Comparison of ENCODE assay signal across 10 cellular contexts in genomic region chr7:83271212-83272099, GRCh38.
DNase-seq lines count a peak whose midpoint lies in the region; ATAC-seq and TF ChIP-seq lines count a peak whose summit lies in the region.
"Had no signal": no experiment of that assay in that cellular context is flagged by ENCODE, and none has a peak within 500 bp of the region (broad histone marks: within the 10 kb centered on the region; RNA-seq: fewer than 3 reads in every experiment).

No MANE protein-coding gene starts in this region.

- no peak for TF ChIP-seq POLR2A in Peyer's patch (IDR thresholded peaks at IDR 0.05)

- H3K27me3 ChIP-seq in Peyer's patch, result no peaks in the 10 kb centered on the region
- H3K27me3 ChIP-seq: BLaER1 treated with 17β-estradiol and CSF1 and Interleukin-3, amounts not matched to agents 10 nM and 100 nM had no signal

- peak; percentile 21 for TF ChIP-seq CTCF in cardiac fibroblast (IDR thresholded peaks at IDR 0.05; ENCODE audit: low read depth, low read length)
- TF ChIP-seq CTCF in osteocyte (IDR thresholded peaks at IDR 0.05), result peak; percentile 71
- TF ChIP-seq CTCF in Peyer's patch (IDR thresholded peaks at IDR 0.05), result peak in 3 of 6 experiments; percentile 45 to 57 (median 51)

- no peaks in the 10 kb centered on the region for H3K4me1 Mint-ChIP-seq in osteocyte (ENCODE audit: unreplicated experiment)
- H3K4me1 Mint-ChIP-seq: activated B cell treated with CpG ODN at 0.5 μM for 24 hours had no signal

- no peaks in the 10 kb centered on the region for H3K36me3 Mint-ChIP-seq in osteocyte (ENCODE audit: unreplicated experiment)

- H3K4me3 Mint-ChIP-seq in osteocyte (ENCODE audit: unreplicated experiment), result no peak overlapping the region
- H3K4me3 Mint-ChIP-seq: activated B cell treated with CpG ODN at 0.5 μM for 24 hours had no signal

- ATAC-seq in HG03196 (IDR thresholded peaks at IDR 0.05; ENCODE audit: unreplicated experiment), result no peak

- H3K4me3 ChIP-seq in cardiac fibroblast (replicated peaks in 1 of 2; ENCODE audit: low read depth in 2 of 2, low read length in 2 of 2), result no peak overlapping the region
- no peak overlapping the region for H3K4me3 ChIP-seq in Peyer's patch
- H3K4me3 ChIP-seq: BLaER1 treated with 17β-estradiol and CSF1 and Interleukin-3, amounts not matched to agents 10 nM and 100 nM had no signal

- H3K27ac ChIP-seq in Peyer's patch, result no peak overlapping the region
- H3K27ac ChIP-seq: BLaER1 treated with 17β-estradiol and CSF1 and Interleukin-3, amounts not matched to agents 10 nM and 100 nM had no signal

- no peaks in the 10 kb centered on the region for H3K9me3 ChIP-seq in Peyer's patch
- H3K9me3 ChIP-seq: BLaER1 treated with 17β-estradiol and CSF1 and Interleukin-3, amounts not matched to agents 10 nM and 100 nM had no signal

- no peaks in the 10 kb centered on the region for H3K36me3 ChIP-seq in Peyer's patch
- H3K36me3 ChIP-seq: BLaER1 treated with 17β-estradiol and CSF1 and Interleukin-3, amounts not matched to agents 10 nM and 100 nM had no signal

- H3K9me3 Mint-ChIP-seq in osteocyte (ENCODE audit: unreplicated experiment), result no peaks in the 10 kb centered on the region
- H3K9me3 Mint-ChIP-seq: activated B cell treated with CpG ODN at 0.5 μM for 24 hours had no signal

- H3K27ac Mint-ChIP-seq in osteocyte (ENCODE audit: unreplicated experiment), result no peak overlapping the region
- H3K27ac Mint-ChIP-seq: activated B cell treated with CpG ODN at 0.5 μM for 24 hours had no signal

- peaks cover 0 to 5% (median 0%) of the 10 kb centered on the region in 4 donors for H3K4me1 ChIP-seq in Peyer's patch
- H3K4me1 ChIP-seq: BLaER1 treated with 17β-estradiol and CSF1 and Interleukin-3, amounts not matched to agents 10 nM and 100 nM had no signal

- DNase-seq in NCI-H345 (lab: John Stamatoyannopoulos, UW), result peak; percentile 20
- no peak for DNase-seq in NCI-H345 treated with DMSO at 0.1 percent for 48 hours (lab: John Stamatoyannopoulos, UW; ENCODE audit: unreplicated experiment)
- DNase-seq in NCI-H460 (ENCODE audit: extremely low read depth, low read depth), result peak; percentile 54
- DNase-seq in cardiac fibroblast (ENCODE audit: low read depth in 2 of 2), result peak; percentile 52
- no peak for DNase-seq in osteocyte (ENCODE audit: extremely low spot score, unreplicated experiment)
- DNase-seq in Peyer's patch, result no peak
- DNase-seq in occipital lobe (lab: John Stamatoyannopoulos, UW), result no peak
- DNase-seq: activated B cell treated with CpG ODN at 0.5 μM for 24 hours had no signal

- peaks cover 33% of the 10 kb centered on the region for H3K27me3 Mint-ChIP-seq in osteocyte (ENCODE audit: unreplicated experiment)
- H3K27me3 Mint-ChIP-seq: activated B cell treated with CpG ODN at 0.5 μM for 24 hours had no signal

Comparison
In these comparisons a context has a peak if more than half of its experiments do, and no peak if none do; other contexts are left out.
1. DNase-seq: peak in NCI-H345 (single experiment), NCI-H460 (single experiment) and cardiac fibroblast (2 of 2); none in NCI-H345 treated with DMSO at 0.1 percent for 48 hours (single experiment), osteocyte (single experiment), Peyer's patch (0 of 3) and occipital lobe (single experiment).